In genomic region chr10:72483452-72483851, GRCh38 we compare ENCODE assay signal across 1 cellular context.
TF ChIP-seq lines count a peak whose summit lies in the region.

No MANE protein-coding gene starts in this region.

TF ChIP-seq in GM23338, 12 proteins besides CTCF, POLR2A, EP300 and RAD21 (continued from another document):
- TF ChIP-seq REST (IDR thresholded peaks at IDR 0.05; ENCODE audit: unreplicated experiment) (no peak), NANOG (IDR thresholded peaks at IDR 0.05; ENCODE audit: borderline replicate concordance) (no peak), ZNF114 (CRISPR knock-in tag; IDR thresholded peaks at IDR 0.05) (no peak), EZH2phosphoT487 (IDR thresholded peaks at IDR 0.05; ENCODE audit: unreplicated experiment) (no peak), CREB1 (CRISPR knock-in tag; IDR thresholded peaks at IDR 0.05; ENCODE audit: low read depth) (no peak), POLR2AphosphoS5 (IDR thresholded peaks at IDR 0.05; ENCODE audit: low read depth) (no peak), ZNF331 (CRISPR knock-in tag; IDR thresholded peaks at IDR 0.05; ENCODE audit: low read depth) (no peak), ETS1 (IDR thresholded peaks at IDR 0.05) (no peak), EZH2 (IDR thresholded peaks at IDR 0.05; ENCODE audit: low read depth, unreplicated experiment) (no peak), JUNB (IDR thresholded peaks at IDR 0.05; ENCODE audit: unreplicated experiment) (no peak)
